In genomic region chr4:119068529-119068962, GRCh38 we compare ENCODE assay signal across 1 cellular context.
TF ChIP-seq lines count a peak whose summit lies in the region.

No MANE protein-coding gene starts in this region.

TF ChIP-seq in HEK293, 187 proteins besides CTCF, POLR2A, EP300 and RAD21 (continued from another document):
- TF ChIP-seq, protein P1, sequence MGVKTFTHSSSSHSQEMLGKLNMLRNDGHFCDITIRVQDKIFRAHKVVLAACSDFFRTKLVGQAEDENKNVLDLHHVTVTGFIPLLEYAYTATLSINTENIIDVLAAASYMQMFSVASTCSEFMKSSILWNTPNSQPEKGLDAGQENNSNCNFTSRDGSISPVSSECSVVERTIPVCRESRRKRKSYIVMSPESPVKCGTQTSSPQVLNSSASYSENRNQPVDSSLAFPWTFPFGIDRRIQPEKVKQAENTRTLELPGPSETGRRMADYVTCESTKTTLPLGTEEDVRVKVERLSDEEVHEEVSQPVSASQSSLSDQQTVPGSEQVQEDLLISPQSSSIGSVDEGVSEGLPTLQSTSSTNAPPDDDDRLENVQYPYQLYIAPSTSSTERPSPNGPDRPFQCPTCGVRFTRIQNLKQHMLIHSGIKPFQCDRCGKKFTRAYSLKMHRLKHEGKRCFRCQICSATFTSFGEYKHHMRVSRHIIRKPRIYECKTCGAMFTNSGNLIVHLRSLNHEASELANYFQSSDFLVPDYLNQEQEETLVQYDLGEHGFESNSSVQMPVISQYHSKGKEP (tag by site-specific recombination; IDR thresholded peaks at IDR 0.05), result peak; percentile 77
- TF ChIP-seq, protein P2, sequence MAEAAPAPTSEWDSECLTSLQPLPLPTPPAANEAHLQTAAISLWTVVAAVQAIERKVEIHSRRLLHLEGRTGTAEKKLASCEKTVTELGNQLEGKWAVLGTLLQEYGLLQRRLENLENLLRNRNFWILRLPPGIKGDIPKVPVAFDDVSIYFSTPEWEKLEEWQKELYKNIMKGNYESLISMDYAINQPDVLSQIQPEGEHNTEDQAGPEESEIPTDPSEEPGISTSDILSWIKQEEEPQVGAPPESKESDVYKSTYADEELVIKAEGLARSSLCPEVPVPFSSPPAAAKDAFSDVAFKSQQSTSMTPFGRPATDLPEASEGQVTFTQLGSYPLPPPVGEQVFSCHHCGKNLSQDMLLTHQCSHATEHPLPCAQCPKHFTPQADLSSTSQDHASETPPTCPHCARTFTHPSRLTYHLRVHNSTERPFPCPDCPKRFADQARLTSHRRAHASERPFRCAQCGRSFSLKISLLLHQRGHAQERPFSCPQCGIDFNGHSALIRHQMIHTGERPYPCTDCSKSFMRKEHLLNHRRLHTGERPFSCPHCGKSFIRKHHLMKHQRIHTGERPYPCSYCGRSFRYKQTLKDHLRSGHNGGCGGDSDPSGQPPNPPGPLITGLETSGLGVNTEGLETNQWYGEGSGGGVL (tag by site-specific recombination; IDR thresholded peaks at IDR 0.05), result no peak
- peak; percentile 94 for TF ChIP-seq PRDM6 (tag by site-specific recombination; IDR thresholded peaks at IDR 0.05)
- TF ChIP-seq GLIS1 (tag by site-specific recombination; IDR thresholded peaks at IDR 0.05), result peak; percentile 42; the same call in 1 of the 2 replicates
- TF ChIP-seq OVOL3 (tag by site-specific recombination; IDR thresholded peaks at IDR 0.05), result peak; percentile 31; the same call in 1 of the 2 replicates
- peak; percentile 80 for TF ChIP-seq FEZF1 (tag by site-specific recombination; IDR thresholded peaks at IDR 0.05)
- TF ChIP-seq ZNF596 (tag by site-specific recombination; IDR thresholded peaks at IDR 0.05), result no peak
- TF ChIP-seq, protein P3, sequence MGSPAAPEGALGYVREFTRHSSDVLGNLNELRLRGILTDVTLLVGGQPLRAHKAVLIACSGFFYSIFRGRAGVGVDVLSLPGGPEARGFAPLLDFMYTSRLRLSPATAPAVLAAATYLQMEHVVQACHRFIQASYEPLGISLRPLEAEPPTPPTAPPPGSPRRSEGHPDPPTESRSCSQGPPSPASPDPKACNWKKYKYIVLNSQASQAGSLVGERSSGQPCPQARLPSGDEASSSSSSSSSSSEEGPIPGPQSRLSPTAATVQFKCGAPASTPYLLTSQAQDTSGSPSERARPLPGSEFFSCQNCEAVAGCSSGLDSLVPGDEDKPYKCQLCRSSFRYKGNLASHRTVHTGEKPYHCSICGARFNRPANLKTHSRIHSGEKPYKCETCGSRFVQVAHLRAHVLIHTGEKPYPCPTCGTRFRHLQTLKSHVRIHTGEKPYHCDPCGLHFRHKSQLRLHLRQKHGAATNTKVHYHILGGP (tag by site-specific recombination; IDR thresholded peaks at IDR 0.05), result 0 out of 2 replicates have a peak, but pooled peaks have one; percentile 14
- peak; percentile 43; the same call in 1 of the 2 replicates for TF ChIP-seq SP7 (tag by site-specific recombination; IDR thresholded peaks at IDR 0.05)
- TF ChIP-seq, protein P4, sequence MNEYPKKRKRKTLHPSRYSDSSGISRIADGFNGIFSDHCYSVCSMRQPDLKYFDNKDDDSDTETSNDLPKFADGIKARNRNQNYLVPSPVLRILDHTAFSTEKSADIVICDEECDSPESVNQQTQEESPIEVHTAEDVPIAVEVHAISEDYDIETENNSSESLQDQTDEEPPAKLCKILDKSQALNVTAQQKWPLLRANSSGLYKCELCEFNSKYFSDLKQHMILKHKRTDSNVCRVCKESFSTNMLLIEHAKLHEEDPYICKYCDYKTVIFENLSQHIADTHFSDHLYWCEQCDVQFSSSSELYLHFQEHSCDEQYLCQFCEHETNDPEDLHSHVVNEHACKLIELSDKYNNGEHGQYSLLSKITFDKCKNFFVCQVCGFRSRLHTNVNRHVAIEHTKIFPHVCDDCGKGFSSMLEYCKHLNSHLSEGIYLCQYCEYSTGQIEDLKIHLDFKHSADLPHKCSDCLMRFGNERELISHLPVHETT (tag by site-specific recombination; IDR thresholded peaks at IDR 0.05), result no peak
- 0 out of 2 replicates have a peak, but pooled peaks have one; percentile 53 for TF ChIP-seq BCL11A (tag by site-specific recombination; IDR thresholded peaks at IDR 0.05; ENCODE audit: low read depth)
TF ChIP-seq in HEK293: peak in this region for 16.
